In genomic region chr2:179898873-179899272, GRCh38 we compare ENCODE assay signal across 8 cellular contexts.
DNase-seq lines count a peak whose midpoint lies in the region; ATAC-seq lines count a peak whose summit lies in the region.

No MANE protein-coding gene starts in this region.

- H3K27ac ChIP-seq in caudate nucleus (ENCODE audit: low read depth, low read length) = no peak overlapping the region

- DNase-seq in DMS 273 (lab: John Stamatoyannopoulos, UW; ENCODE audit: unreplicated experiment) (peak; percentile 70), OCI-M2 (lab: John Stamatoyannopoulos, UW; ENCODE audit: unreplicated experiment) (peak; percentile 23), foreskin melanocyte (peak; percentile 50), caudate nucleus (lab: John Stamatoyannopoulos, UW) (no peak)

- peak; percentile 80 for ATAC-seq in GM19023 (IDR thresholded peaks at IDR 0.05; ENCODE audit: unreplicated experiment)
- peak; percentile 89 for ATAC-seq in HG03432 (IDR thresholded peaks at IDR 0.05; ENCODE audit: unreplicated experiment)
- no peak for ATAC-seq in HG02840 (IDR thresholded peaks at IDR 0.05; ENCODE audit: low FRiP score, unreplicated experiment)
- no peak for ATAC-seq in HG03097 (IDR thresholded peaks at IDR 0.05; ENCODE audit: low FRiP score, unreplicated experiment)

Comparison
In these comparisons a context has a peak if more than half of its experiments do, and no peak if none do; other contexts are left out.
1. DNase-seq: peak in DMS 273 (single experiment), OCI-M2 (single experiment) and foreskin melanocyte (single experiment); none in caudate nucleus (0 of 61).
2. ATAC-seq: peak in GM19023 (single experiment) and HG03432 (single experiment); none in HG02840 (single experiment) and HG03097 (single experiment).